ENCODE assay signal across 13 cellular contexts in genomic region chr1:48499211-48499610, GRCh38. TPM values are rescaled to one million over a fixed set of nuclear protein-coding genes. Genes with fewer than 3 reads are reported as not detected.
DNase-seq lines count a peak whose midpoint lies in the region; TF ChIP-seq lines count a peak whose summit lies in the region.
"Had no signal": no experiment of that assay in that cellular context is flagged by ENCODE, and none has a peak within 500 bp of the region (broad histone marks: within the 10 kb centered on the region; RNA-seq: fewer than 3 reads in every experiment).

No MANE protein-coding gene starts in this region.

- CTCF ChIA-PET in Calu3 (lab: Charles Lee) = no interaction called here

- H3K4me1 Mint-ChIP-seq in Calu3 (ENCODE audit: low read depth, unreplicated experiment) = peaks cover 15% of the 10 kb centered on the region

- H3K36me3 ChIP-seq in HUES6 (ENCODE audit: control insufficient read depth, insufficient read depth, low read length) (no peaks in the 10 kb centered on the region), iPS-20b (ENCODE audit: insufficient read depth, low read depth, low read length) (no peaks in the 10 kb centered on the region), transverse colon (no peaks in the 10 kb centered on the region)

- H3K9me3 Mint-ChIP-seq in Calu3 (ENCODE audit: low read depth, unreplicated experiment) = no peaks in the 10 kb centered on the region
- H3K9me3 Mint-ChIP-seq: HFFc6 had no signal

- peak overlapping the region; percentile 30; the same call in 1 of the 2 replicates for H3K27ac ChIP-seq in HUES6 (ENCODE audit: low read depth, low read length)
- no peak overlapping the region for H3K27ac ChIP-seq in iPS-20b (ENCODE audit: low read length)
- no peak overlapping the region for H3K27ac ChIP-seq in transverse colon
- H3K27ac ChIP-seq: 22Rv1, HL-60 had no signal

- TF ChIP-seq POLR2A in transverse colon (IDR thresholded peaks at IDR 0.05) = no peak

- TF ChIP-seq EP300 in transverse colon (IDR thresholded peaks at IDR 0.05; ENCODE audit: low read depth) = no peak

- no peak overlapping the region for H3K27ac Mint-ChIP-seq in Calu3 (ENCODE audit: unreplicated experiment)
- H3K27ac Mint-ChIP-seq: HFFc6, IgD-negative memory B cell had no signal

- H3K9ac ChIP-seq in HUES6 (ENCODE audit: low read length) (peak overlapping the region; percentile 40), iPS-20b (ENCODE audit: low read depth, low read length) (no peak overlapping the region)

- in situ Hi-C loops in transverse colon (cut with MboI; ENCODE audit: low pct_ligation_motif_present in 1 of 4, low pct_unique_long_range_greater_than_20kb in 1 of 4, low sequenced_read_pairs in 3 of 4) = no loop called here

- DNase-seq in DMS153 (lab: John Stamatoyannopoulos, UW) = peak; percentile 19
- no peak for DNase-seq in DMS153 treated with DMSO at 0.1 percent for 48 hours (lab: John Stamatoyannopoulos, UW; ENCODE audit: unreplicated experiment)
- DNase-seq in RPMI8226 = peak; percentile 50
- no peak for DNase-seq in transverse colon
- no peak for DNase-seq in Calu3
- no peak for DNase-seq in activated T-cell treated with anti-CD3 and anti-CD28 coated beads, Interleukin-2, amount 50 U/mL, for 1 hour
- DNase-seq: DMS79 treated with DMSO at 0.1 percent for 48 hours, HFFc6 had no signal

- H3K27me3 Mint-ChIP-seq in Calu3 (ENCODE audit: unreplicated experiment) = no peaks in the 10 kb centered on the region

- no peak overlapping the region for H3K4me3 Mint-ChIP-seq in Calu3 (ENCODE audit: low read depth, unreplicated experiment)
- H3K4me3 Mint-ChIP-seq: HFFc6 had no signal

- H3K4me1 ChIP-seq in HUES6 (ENCODE audit: control insufficient read depth, insufficient read depth, low read length) (peaks cover 48% of the 10 kb centered on the region), iPS-20b (ENCODE audit: insufficient read depth, low read length) (peaks cover 27% of the 10 kb centered on the region), transverse colon (peaks cover 5 to 11% (median 9%) of the 10 kb centered on the region in 4 donors)

- H3K4me3 ChIP-seq in HUES6 (ENCODE audit: low read depth, low read length) (no peak overlapping the region), iPS-20b (ENCODE audit: low read length) (0 out of 2 replicates have a peak overlapping the region, but pooled peaks have one; percentile 9), transverse colon (no peak overlapping the region)

- WGBS in transverse colon (ENCODE audit: low coverage in 1 of 2), 2 donors = 65 to 78% methylated on average over 5 to 6 of the region's 6 CpGs

- TF ChIP-seq CTCF in transverse colon (IDR thresholded peaks at IDR 0.05) (no peak), Calu3 (IDR thresholded peaks at IDR 0.05; ENCODE audit: unreplicated experiment) (no peak)

- no TSS peak for BruUV-seq in Calu3 (replicated peaks; lab: Mats Ljungman, UMichigan)

- H3K9me3 ChIP-seq in HUES6 (ENCODE audit: control insufficient read depth, insufficient read depth, low read depth, low read length) (no peaks in the 10 kb centered on the region), iPS-20b (ENCODE audit: insufficient read depth, low read depth, low read length) (no peaks in the 10 kb centered on the region), transverse colon (no peaks in the 10 kb centered on the region)

- H3K36me3 Mint-ChIP-seq in Calu3 (ENCODE audit: insufficient read depth, unreplicated experiment) = no peaks in the 10 kb centered on the region
- H3K36me3 Mint-ChIP-seq: IgD-negative memory B cell had no signal

- H3K27me3 ChIP-seq in HUES6 (ENCODE audit: control insufficient read depth, insufficient read depth, low read length) = no peaks in the 10 kb centered on the region
- H3K27me3 ChIP-seq in iPS-20b (ENCODE audit: insufficient read depth, low read length) = no peaks in the 10 kb centered on the region
- H3K27me3 ChIP-seq in transverse colon = no peaks in the 10 kb centered on the region

- intact Hi-C loops in transverse colon (cut with DNase I; ENCODE audit: low total_unique reads) = loop anchor here (5.0 kb wide), 1 partner anchor 387 kb away; no protein-coding TSS in a partner anchor
- intact Hi-C loops in Calu3 (cut with micrococcal nuclease; ENCODE audit: unreplicated experiment) = loop anchor here (2.0 to 5.0 kb wide), 3 partner anchors 262 to 407 kb away; no protein-coding TSS in a partner anchor

RNA-seq across cellular contexts. Expression of gene SPATA6, which starts 27.2 kb away (rescaled TPM):
- total RNA-seq in transverse colon (10 to 100 TPM in 3 of 4 donors, 1 to 10 TPM in 1; 8.2 to 16.5 (median 14.6) TPM), Calu3 (2022) (7.1 and 15.7 TPM in 2 replicates)

Comparison
In these comparisons a context has a peak if more than half of its experiments do, and no peak if none do; other contexts are left out.
1. DNase-seq: peak in DMS153 (single experiment) and RPMI8226 (single experiment); none in DMS153 treated with DMSO at 0.1 percent for 48 hours (single experiment), transverse colon (single experiment), Calu3 (single experiment) and activated T-cell treated with anti-CD3 and anti-CD28 coated beads, Interleukin-2, amount 50 U/mL, for 1 hour (single experiment).